ENCODE assay signal across 10 cellular contexts in the genomic region with DNA sequence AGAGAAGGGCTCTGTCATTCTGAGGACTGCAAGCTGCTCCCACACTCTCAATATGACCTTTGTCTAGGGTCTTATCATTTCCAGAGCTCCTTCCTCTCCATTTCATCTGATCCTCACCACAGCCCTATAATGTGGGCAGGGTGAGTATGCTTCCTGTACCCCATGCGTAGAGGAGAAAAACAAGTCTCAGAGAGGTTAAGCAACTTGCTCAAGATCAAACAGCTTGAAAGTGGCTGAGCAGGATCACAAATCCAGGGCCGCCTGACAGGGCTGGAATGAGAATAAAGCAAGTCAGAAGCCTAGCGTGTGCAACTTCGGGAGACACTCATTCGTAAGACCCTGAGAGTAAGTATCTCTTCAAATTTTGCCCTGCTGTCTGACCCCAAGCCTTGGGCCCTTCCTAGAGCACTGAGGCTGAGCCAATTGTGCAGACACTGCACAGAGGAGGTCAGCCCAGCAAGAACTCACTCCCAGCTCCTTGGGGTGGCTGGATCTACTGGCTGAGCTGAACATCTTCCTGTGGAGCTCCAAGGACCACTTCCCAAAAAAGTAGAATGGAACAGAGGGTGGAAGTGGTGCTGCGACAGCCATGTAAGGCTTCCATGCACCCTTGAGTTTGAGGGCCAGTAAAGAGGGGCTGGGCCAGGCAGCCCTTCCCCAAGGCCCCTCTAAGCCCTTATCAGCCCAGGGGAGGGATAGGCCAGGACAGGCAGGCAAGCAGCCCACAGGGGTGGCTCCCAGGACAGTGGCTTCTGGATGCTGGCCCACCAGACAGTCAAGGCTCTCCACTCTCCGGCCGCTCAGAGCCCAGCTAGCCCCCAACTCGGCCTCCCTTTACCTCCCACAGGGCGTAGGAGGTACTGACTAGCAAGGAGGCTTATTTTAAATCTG. TPM values are rescaled to one million over a fixed set of nuclear protein-coding genes. Genes with fewer than 3 reads are reported as not detected.
DNase-seq lines count a peak whose midpoint lies in the region; ATAC-seq and TF ChIP-seq lines count a peak whose summit lies in the region.
"Had no signal": no experiment of that assay in that cellular context is flagged by ENCODE, and none has a peak within 500 bp of the region (broad histone marks: within the 10 kb centered on the region; RNA-seq: fewer than 3 reads in every experiment).

No MANE protein-coding gene starts in this region.

- H3K4me1 ChIP-seq in gastroesophageal sphincter: peaks cover 0 to 75% (median 39%) of the 10 kb centered on the region in 3 donors

- no peaks in the 10 kb centered on the region for H3K27me3 Mint-ChIP-seq in activated CD8-positive, alpha-beta T cell treated with anti-CD3 and anti-CD28 coated beads, Interleukin-2, amount 10 ng/mL, durations not matched to agents 7 days and 5 days (ENCODE audit: low read depth)
- no peaks in the 10 kb centered on the region for H3K27me3 Mint-ChIP-seq in stimulated activated naive B cell treated with anti-CD40 and anti-IgM and Interleukin-4, amounts not matched to agents 10 μg/mL and 1 μg/mL and 100 μg/mL, for 72 hours

- WGBS in gastroesophageal sphincter (ENCODE audit: low coverage in 1 of 2), 2 donors: 82 to 91% methylated on average over 5 to 6 of the region's 10 CpGs

- no peak overlapping the region for H3K4me3 ChIP-seq in gastroesophageal sphincter

- POLR2A ChIA-PET in activated CD8-positive, alpha-beta T cell treated with anti-CD3 and anti-CD28 coated beads, Interleukin-2, amount 10 ng/mL, durations not matched to agents 7 days and 5 days (lab: Charles Lee): interaction anchor here (0.9 to 6.0 kb wide), 8 partner anchors 9 to 499 kb away, joined by 3 to 115 read pairs (median 26); a partner anchor contains a TSS

- TF ChIP-seq POLR2A in gastroesophageal sphincter (IDR thresholded peaks at IDR 0.05): no peak

- no peaks in the 10 kb centered on the region for H3K36me3 ChIP-seq in KOPT-K1 (ENCODE audit: insufficient read depth, low read length)
- peaks cover 0 to 10% of the 10 kb centered on the region in 2 donors for H3K36me3 ChIP-seq in gastroesophageal sphincter

- no peak for TF ChIP-seq CTCF in gastroesophageal sphincter (IDR thresholded peaks at IDR 0.05)

- H3K36me3 Mint-ChIP-seq in activated CD8-positive, alpha-beta T cell treated with anti-CD3 and anti-CD28 coated beads, Interleukin-2, amount 10 ng/mL, durations not matched to agents 7 days and 5 days (ENCODE audit: low read depth): peaks cover 13% of the 10 kb centered on the region
- H3K36me3 Mint-ChIP-seq in stimulated activated naive B cell treated with anti-CD40 and anti-IgM and Interleukin-4, amounts not matched to agents 10 μg/mL and 1 μg/mL and 100 μg/mL, for 72 hours: peaks cover 8 to 12% of the 10 kb centered on the region in 2 donors

- peak; percentile 42 for ATAC-seq in activated CD8-positive, alpha-beta T cell treated with anti-CD3 and anti-CD28 coated beads, Interleukin-2, amount 10 ng/mL, durations not matched to agents 7 days and 5 days
- ATAC-seq in gastroesophageal sphincter (no peak), GM18870 (IDR thresholded peaks at IDR 0.05; ENCODE audit: unreplicated experiment) (no peak)
- no peak for ATAC-seq in stimulated activated naive B cell treated with anti-CD40 and anti-IgM and Interleukin-4, amounts not matched to agents 10 μg/mL and 1 μg/mL and 100 μg/mL, for 72 hours (replicated peaks)

- H3K27ac ChIP-seq in KOPT-K1 (ENCODE audit: low read depth, low read length, poor library complexity, severe bottlenecking) (peak overlapping the region; percentile 74), gastroesophageal sphincter (peak overlapping the region in 3 of 4 donors; percentile 80 to 82 (median 80))
- H3K27ac ChIP-seq: VCaP had no signal

- DNase-seq in activated CD8-positive, alpha-beta T cell treated with anti-CD3 and anti-CD28 coated beads, Interleukin-2, amount 10 ng/mL, durations not matched to agents 7 days and 5 days: peak; percentile 79
- DNase-seq in stimulated activated naive B cell treated with anti-CD40 and anti-IgM and Interleukin-4, amounts not matched to agents 10 μg/mL and 1 μg/mL and 100 μg/mL, for 72 hours: no peak
- DNase-seq in cerebellum (ENCODE audit: low spot score) (no peak), DMS153 treated with DMSO at 0.1 percent for 48 hours (lab: John Stamatoyannopoulos, UW; ENCODE audit: unreplicated experiment) (no peak), NOMO-1 treated with dmso at 0.1 percent for 144 hours (lab: John Stamatoyannopoulos, UW; ENCODE audit: unreplicated experiment) (no peak)
- DNase-seq: GF-D8 had no signal

- H3K9me3 Mint-ChIP-seq in activated CD8-positive, alpha-beta T cell treated with anti-CD3 and anti-CD28 coated beads, Interleukin-2, amount 10 ng/mL, durations not matched to agents 7 days and 5 days (ENCODE audit: insufficient read depth): no peaks in the 10 kb centered on the region
- no peaks in the 10 kb centered on the region for H3K9me3 Mint-ChIP-seq in stimulated activated naive B cell treated with anti-CD40 and anti-IgM and Interleukin-4, amounts not matched to agents 10 μg/mL and 1 μg/mL and 100 μg/mL, for 72 hours

- no peak for TF ChIP-seq EP300 in gastroesophageal sphincter (IDR thresholded peaks at IDR 0.05)

- H3K27ac Mint-ChIP-seq in activated CD8-positive, alpha-beta T cell treated with anti-CD3 and anti-CD28 coated beads, Interleukin-2, amount 10 ng/mL, durations not matched to agents 7 days and 5 days: peak overlapping the region; percentile 90
- peak overlapping the region; percentile 5 for H3K27ac Mint-ChIP-seq in stimulated activated naive B cell treated with anti-CD40 and anti-IgM and Interleukin-4, amounts not matched to agents 10 μg/mL and 1 μg/mL and 100 μg/mL, for 72 hours

- CTCF ChIA-PET in activated CD8-positive, alpha-beta T cell treated with anti-CD3 and anti-CD28 coated beads, Interleukin-2, amount 10 ng/mL, durations not matched to agents 7 days and 5 days (lab: Charles Lee): interaction anchor here (0.7 to 6.2 kb wide), 13 partner anchors 8 to 533 kb away, joined by 3 to 82 read pairs (median 4); no protein-coding TSS in a partner anchor

- H3K4me1 Mint-ChIP-seq in activated CD8-positive, alpha-beta T cell treated with anti-CD3 and anti-CD28 coated beads, Interleukin-2, amount 10 ng/mL, durations not matched to agents 7 days and 5 days (ENCODE audit: low read depth): peaks cover 84% of the 10 kb centered on the region
- peaks cover 49 to 75% of the 10 kb centered on the region in 2 donors for H3K4me1 Mint-ChIP-seq in stimulated activated naive B cell treated with anti-CD40 and anti-IgM and Interleukin-4, amounts not matched to agents 10 μg/mL and 1 μg/mL and 100 μg/mL, for 72 hours

- peak overlapping the region; percentile 74 for H3K4me3 Mint-ChIP-seq in activated CD8-positive, alpha-beta T cell treated with anti-CD3 and anti-CD28 coated beads, Interleukin-2, amount 10 ng/mL, durations not matched to agents 7 days and 5 days
- no peak overlapping the region for H3K4me3 Mint-ChIP-seq in stimulated activated naive B cell treated with anti-CD40 and anti-IgM and Interleukin-4, amounts not matched to agents 10 μg/mL and 1 μg/mL and 100 μg/mL, for 72 hours

- H3K9me3 ChIP-seq in KOPT-K1 (ENCODE audit: insufficient read depth, low read length, poor library complexity, severe bottlenecking) (no peaks in the 10 kb centered on the region), gastroesophageal sphincter (no peaks in the 10 kb centered on the region)

- H3K27me3 ChIP-seq in gastroesophageal sphincter: no peaks in the 10 kb centered on the region

RNA-seq across cellular contexts. Expression of a gene that starts 10.5 kb away (rescaled TPM):
- 10 to 100 TPM; 63.3 to 73.2 TPM for total RNA-seq in activated CD8-positive, alpha-beta T cell treated with anti-CD3 and anti-CD28 coated beads, Interleukin-2, amount 10 ng/mL, durations not matched to agents 7 days and 5 days
- 100 to 1,000 TPM; 154 to 451 (median 280) TPM for total RNA-seq in gastroesophageal sphincter
- total RNA-seq in cerebellum: 26.4 TPM
